ENCODE assay signal across 11 cellular contexts in the genomic region with DNA sequence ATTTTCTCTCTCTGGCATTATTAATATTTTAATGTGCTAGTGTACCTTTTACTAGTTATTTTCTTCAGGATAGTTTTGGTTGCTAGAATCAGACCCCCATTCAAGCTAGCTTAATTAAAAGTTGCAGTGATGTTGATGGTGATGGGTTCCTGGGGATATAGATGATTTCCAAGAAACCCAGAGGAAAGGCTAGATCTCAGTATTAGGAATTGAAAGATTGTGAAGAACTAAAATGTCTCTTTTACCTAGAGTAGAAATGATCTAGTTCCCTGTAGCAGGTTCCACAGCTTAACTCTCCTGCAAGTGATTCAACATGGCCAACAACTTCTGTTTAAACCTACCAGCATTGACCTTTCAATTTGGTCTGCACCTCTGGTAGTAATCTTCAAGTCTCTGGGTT.
"Had no signal": no experiment of that assay in that cellular context is flagged by ENCODE, and none has a peak within 500 bp of the region (broad histone marks: within the 10 kb centered on the region; RNA-seq: fewer than 3 reads in every experiment).

No MANE protein-coding gene starts in this region.

- H3K9me3 ChIP-seq: HAP-1 had no signal

- H3K27ac Mint-ChIP-seq: GM23338, H9, HFFc6 had no signal

- H3K9me3 Mint-ChIP-seq: GM23338, H9 had no signal

- H3K9ac ChIP-seq: GM23248 had no signal

- H2AFZ ChIP-seq: GM23248, GM23338 had no signal

- H3K4me3 Mint-ChIP-seq: GM23338, H9, HFFc6 had no signal

- H3K4me1 ChIP-seq: HAP-1 had no signal

- FAIRE-seq: H1, H54 had no signal

- H3K4me3 ChIP-seq: GM23248, GM23338, HAP-1 had no signal

- H3K36me3 ChIP-seq: HAP-1 had no signal

- ATAC-seq: GM23338, HCT116 had no signal

- DNase-seq: GM23248, GOT3, H7, H9, HCEC 1CT, HFFc6 had no signal

- H3K27ac ChIP-seq: GM23248 had no signal
